ENCODE assay signal across 1 cellular context in the genomic region with DNA sequence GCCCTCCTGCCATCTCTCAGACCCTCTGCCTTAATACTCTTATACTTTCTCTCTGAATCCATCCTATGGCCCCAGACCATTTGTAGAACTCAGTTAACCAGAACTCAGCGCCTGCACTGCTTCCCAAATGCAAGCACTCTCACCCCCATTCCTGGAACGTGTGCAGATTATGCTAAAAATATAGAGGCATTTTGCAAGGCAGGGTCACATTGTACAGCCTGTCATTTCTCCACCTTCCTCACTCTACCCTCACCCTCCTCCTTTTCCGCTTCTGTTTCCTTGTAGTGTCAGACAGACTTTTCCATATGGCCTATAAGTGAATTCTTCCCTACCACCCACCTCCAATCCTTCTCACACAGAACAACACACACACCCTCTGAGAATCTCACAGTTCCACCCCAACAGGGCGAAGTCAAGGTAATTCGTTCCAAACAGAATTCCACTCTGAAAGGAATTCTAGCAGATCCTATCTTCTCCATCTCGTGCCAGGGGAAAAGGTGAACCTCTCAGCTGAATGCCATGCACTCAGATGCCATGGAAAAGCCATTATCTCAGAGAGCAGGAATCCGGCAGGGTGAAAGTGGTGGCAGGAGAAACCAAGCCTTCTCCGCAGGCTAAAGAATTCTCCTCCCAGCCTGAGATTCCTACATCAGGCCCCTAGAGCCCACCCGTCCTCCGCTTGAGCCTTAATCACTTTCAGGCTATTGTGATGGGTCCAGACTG.
TF ChIP-seq lines count a peak whose summit lies in the region.

No MANE protein-coding gene starts in this region.

TF ChIP-seq in GM23338, 12 proteins besides CTCF, POLR2A, EP300 and RAD21 (continued from another document):
- TF ChIP-seq, protein P1, sequence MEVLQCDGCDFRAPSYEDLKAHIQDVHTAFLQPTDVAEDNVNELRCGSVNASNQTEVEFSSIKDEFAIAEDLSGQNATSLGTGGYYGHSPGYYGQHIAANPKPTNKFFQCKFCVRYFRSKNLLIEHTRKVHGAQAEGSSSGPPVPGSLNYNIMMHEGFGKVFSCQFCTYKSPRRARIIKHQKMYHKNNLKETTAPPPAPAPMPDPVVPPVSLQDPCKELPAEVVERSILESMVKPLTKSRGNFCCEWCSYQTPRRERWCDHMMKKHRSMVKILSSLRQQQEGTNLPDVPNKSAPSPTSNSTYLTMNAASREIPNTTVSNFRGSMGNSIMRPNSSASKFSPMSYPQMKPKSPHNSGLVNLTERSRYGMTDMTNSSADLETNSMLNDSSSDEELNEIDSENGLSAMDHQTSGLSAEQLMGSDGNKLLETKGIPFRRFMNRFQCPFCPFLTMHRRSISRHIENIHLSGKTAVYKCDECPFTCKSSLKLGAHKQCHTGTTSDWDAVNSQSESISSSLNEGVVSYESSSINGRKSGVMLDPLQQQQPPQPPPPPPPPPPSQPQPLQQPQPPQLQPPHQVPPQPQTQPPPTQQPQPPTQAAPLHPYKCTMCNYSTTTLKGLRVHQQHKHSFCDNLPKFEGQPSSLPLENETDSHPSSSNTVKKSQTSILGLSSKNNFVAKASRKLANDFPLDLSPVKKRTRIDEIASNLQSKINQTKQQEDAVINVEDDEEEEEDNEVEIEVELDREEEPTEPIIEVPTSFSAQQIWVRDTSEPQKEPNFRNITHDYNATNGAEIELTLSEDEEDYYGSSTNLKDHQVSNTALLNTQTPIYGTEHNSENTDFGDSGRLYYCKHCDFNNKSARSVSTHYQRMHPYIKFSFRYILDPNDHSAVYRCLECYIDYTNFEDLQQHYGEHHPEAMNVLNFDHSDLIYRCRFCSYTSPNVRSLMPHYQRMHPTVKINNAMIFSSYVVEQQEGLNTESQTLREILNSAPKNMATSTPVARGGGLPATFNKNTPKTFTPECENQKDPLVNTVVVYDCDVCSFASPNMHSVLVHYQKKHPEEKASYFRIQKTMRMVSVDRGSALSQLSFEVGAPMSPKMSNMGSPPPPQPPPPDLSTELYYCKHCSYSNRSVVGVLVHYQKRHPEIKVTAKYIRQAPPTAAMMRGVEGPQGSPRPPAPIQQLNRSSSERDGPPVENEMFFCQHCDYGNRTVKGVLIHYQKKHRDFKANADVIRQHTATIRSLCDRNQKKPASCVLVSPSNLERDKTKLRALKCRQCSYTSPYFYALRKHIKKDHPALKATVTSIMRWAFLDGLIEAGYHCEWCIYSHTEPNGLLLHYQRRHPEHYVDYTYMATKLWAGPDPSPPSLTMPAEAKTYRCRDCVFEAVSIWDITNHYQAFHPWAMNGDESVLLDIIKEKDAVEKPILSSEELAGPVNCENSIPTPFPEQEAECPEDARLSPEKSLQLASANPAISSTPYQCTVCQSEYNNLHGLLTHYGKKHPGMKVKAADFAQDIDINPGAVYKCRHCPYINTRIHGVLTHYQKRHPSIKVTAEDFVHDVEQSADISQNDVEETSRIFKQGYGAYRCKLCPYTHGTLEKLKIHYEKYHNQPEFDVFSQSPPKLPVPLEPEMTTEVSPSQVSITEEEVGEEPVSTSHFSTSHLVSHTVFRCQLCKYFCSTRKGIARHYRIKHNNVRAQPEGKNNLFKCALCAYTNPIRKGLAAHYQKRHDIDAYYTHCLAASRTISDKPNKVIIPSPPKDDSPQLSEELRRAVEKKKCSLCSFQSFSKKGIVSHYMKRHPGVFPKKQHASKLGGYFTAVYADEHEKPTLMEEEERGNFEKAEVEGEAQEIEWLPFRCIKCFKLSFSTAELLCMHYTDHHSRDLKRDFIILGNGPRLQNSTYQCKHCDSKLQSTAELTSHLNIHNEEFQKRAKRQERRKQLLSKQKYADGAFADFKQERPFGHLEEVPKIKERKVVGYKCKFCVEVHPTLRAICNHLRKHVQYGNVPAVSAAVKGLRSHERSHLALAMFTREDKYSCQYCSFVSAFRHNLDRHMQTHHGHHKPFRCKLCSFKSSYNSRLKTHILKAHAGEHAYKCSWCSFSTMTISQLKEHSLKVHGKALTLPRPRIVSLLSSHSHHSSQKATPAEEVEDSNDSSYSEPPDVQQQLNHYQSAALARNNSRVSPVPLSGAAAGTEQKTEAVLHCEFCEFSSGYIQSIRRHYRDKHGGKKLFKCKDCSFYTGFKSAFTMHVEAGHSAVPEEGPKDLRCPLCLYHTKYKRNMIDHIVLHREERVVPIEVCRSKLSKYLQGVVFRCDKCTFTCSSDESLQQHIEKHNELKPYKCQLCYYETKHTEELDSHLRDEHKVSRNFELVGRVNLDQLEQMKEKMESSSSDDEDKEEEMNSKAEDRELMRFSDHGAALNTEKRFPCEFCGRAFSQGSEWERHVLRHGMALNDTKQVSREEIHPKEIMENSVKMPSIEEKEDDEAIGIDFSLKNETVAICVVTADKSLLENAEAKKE (CRISPR knock-in tag; IDR thresholded peaks at IDR 0.05), result no peak
- TF ChIP-seq, protein P2, sequence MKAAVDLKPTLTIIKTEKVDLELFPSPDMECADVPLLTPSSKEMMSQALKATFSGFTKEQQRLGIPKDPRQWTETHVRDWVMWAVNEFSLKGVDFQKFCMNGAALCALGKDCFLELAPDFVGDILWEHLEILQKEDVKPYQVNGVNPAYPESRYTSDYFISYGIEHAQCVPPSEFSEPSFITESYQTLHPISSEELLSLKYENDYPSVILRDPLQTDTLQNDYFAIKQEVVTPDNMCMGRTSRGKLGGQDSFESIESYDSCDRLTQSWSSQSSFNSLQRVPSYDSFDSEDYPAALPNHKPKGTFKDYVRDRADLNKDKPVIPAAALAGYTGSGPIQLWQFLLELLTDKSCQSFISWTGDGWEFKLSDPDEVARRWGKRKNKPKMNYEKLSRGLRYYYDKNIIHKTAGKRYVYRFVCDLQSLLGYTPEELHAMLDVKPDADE (IDR thresholded peaks at IDR 0.05), result no peak
- TF ChIP-seq EZH2phosphoT487 (IDR thresholded peaks at IDR 0.05; ENCODE audit: unreplicated experiment) (no peak), STAT1 (IDR thresholded peaks at IDR 0.05; ENCODE audit: unreplicated experiment) (no peak)
